10 cellular contexts compared by ENCODE assay signal in genomic region chr12:6963741-6964446, GRCh38. TPM values are rescaled to one million over a fixed set of nuclear protein-coding genes. Genes with fewer than 3 reads are reported as not detected.
DNase-seq lines count a peak whose midpoint lies in the region; ATAC-seq and TF ChIP-seq lines count a peak whose summit lies in the region.
"Had no signal": no experiment of that assay in that cellular context is flagged by ENCODE, and none has a peak within 500 bp of the region (broad histone marks: within the 10 kb centered on the region; RNA-seq: fewer than 3 reads in every experiment).

No MANE protein-coding gene starts in this region.

- peaks cover 70% of the 10 kb centered on the region for H3K36me3 Mint-ChIP-seq in stimulated activated naive CD8-positive, alpha-beta T cell treated with anti-CD3 and anti-CD28 coated beads, Interleukin-15, Interleukin-2, amounts not matched to agents 100 ng/mL and 50 ng/mL, for 24 hours (ENCODE audit: low read depth)
- peaks cover 61% of the 10 kb centered on the region for H3K36me3 Mint-ChIP-seq in activated naive CD8-positive, alpha-beta T cell treated with anti-CD3 and anti-CD28 coated beads, Interleukin-2, amount 50 U/mL, for 24 hours (ENCODE audit: low read depth)

- H3K36me3 ChIP-seq in lung (ENCODE audit: control insufficient read depth in 2 of 2, insufficient read depth in 2 of 2, low read length in 2 of 2): peaks cover 8 to 38% of the 10 kb centered on the region in 2 donors
- H3K36me3 ChIP-seq in MG63: peaks cover 45% of the 10 kb centered on the region

- no peak for DNase-seq in stimulated activated naive CD8-positive, alpha-beta T cell treated with anti-CD3 and anti-CD28 coated beads, Interleukin-15, Interleukin-2, amounts not matched to agents 100 U/mL and 50 U/mL, for 24 hours
- no peak for DNase-seq in activated naive CD8-positive, alpha-beta T cell treated with anti-CD3 and anti-CD28 coated beads, Interleukin-2, amount 50 U/mL, for 24 hours
- DNase-seq in lung (ENCODE audit: low spot score) (peak; percentile 36), MG63 (no peak), SW 1271 (lab: John Stamatoyannopoulos, UW) (no peak), GF-D8 (lab: John Stamatoyannopoulos, UW) (no peak)
- DNase-seq: activated CD4-positive, alpha-beta T cell treated with anti-CD3 and anti-CD28 coated beads for 48 hours had no signal

- TF ChIP-seq CTCF in lung (IDR thresholded peaks at IDR 0.05; ENCODE audit: control extremely low read depth, extremely low read depth): no peak

- H3K9me3 Mint-ChIP-seq in stimulated activated naive CD8-positive, alpha-beta T cell treated with anti-CD3 and anti-CD28 coated beads, Interleukin-15, Interleukin-2, amounts not matched to agents 100 ng/mL and 50 ng/mL, for 24 hours: no peaks in the 10 kb centered on the region
- H3K9me3 Mint-ChIP-seq in activated naive CD8-positive, alpha-beta T cell treated with anti-CD3 and anti-CD28 coated beads, Interleukin-2, amount 50 U/mL, for 24 hours: no peaks in the 10 kb centered on the region

- H3K4me1 Mint-ChIP-seq in stimulated activated naive CD8-positive, alpha-beta T cell treated with anti-CD3 and anti-CD28 coated beads, Interleukin-15, Interleukin-2, amounts not matched to agents 100 ng/mL and 50 ng/mL, for 24 hours (ENCODE audit: low read depth): peaks cover 92% of the 10 kb centered on the region
- H3K4me1 Mint-ChIP-seq in activated naive CD8-positive, alpha-beta T cell treated with anti-CD3 and anti-CD28 coated beads, Interleukin-2, amount 50 U/mL, for 24 hours: peaks cover 88% of the 10 kb centered on the region

- H3K27ac ChIP-seq in lung (ENCODE audit: low read depth in 1 of 2, low read length in 1 of 2): peak overlapping the region in 1 of 2 donors; percentile 61

- no peaks in the 10 kb centered on the region for H3K9me3 ChIP-seq in lung (ENCODE audit: control insufficient read depth in 2 of 2, insufficient read depth in 1 of 2, low read length in 1 of 2)
- no peaks in the 10 kb centered on the region for H3K9me3 ChIP-seq in MG63
- H3K9me3 ChIP-seq: heart left ventricle had no signal

- H3K27me3 Mint-ChIP-seq in stimulated activated naive CD8-positive, alpha-beta T cell treated with anti-CD3 and anti-CD28 coated beads, Interleukin-15, Interleukin-2, amounts not matched to agents 100 ng/mL and 50 ng/mL, for 24 hours: no peaks in the 10 kb centered on the region
- no peaks in the 10 kb centered on the region for H3K27me3 Mint-ChIP-seq in activated naive CD8-positive, alpha-beta T cell treated with anti-CD3 and anti-CD28 coated beads, Interleukin-2, amount 50 U/mL, for 24 hours

- WGBS in lung, 2 donors: 52 to 65% methylated on average over 17 to 18 of the region's 18 CpGs

- H3K27me3 ChIP-seq in lung (ENCODE audit: control insufficient read depth, insufficient read depth) (no peaks in the 10 kb centered on the region), MG63 (no peaks in the 10 kb centered on the region)
- H3K27me3 ChIP-seq: heart left ventricle had no signal

- peaks cover 1 to 21% of the 10 kb centered on the region in 2 donors for H3K4me1 ChIP-seq in lung (ENCODE audit: control insufficient read depth in 2 of 2, insufficient read depth in 2 of 2, low read length in 2 of 2)

- H3K4me3 Mint-ChIP-seq in stimulated activated naive CD8-positive, alpha-beta T cell treated with anti-CD3 and anti-CD28 coated beads, Interleukin-15, Interleukin-2, amounts not matched to agents 100 ng/mL and 50 ng/mL, for 24 hours: no peak overlapping the region
- H3K4me3 Mint-ChIP-seq in activated naive CD8-positive, alpha-beta T cell treated with anti-CD3 and anti-CD28 coated beads, Interleukin-2, amount 50 U/mL, for 24 hours: no peak overlapping the region

- ATAC-seq in stimulated activated naive CD8-positive, alpha-beta T cell treated with anti-CD3 and anti-CD28 coated beads, Interleukin-15, Interleukin-2, amounts not matched to agents 100 U/mL and 50 U/mL, for 24 hours: no peak
- no peak for ATAC-seq in activated naive CD8-positive, alpha-beta T cell treated with anti-CD3 and anti-CD28 coated beads, Interleukin-2, amount 50 U/mL, for 24 hours
- ATAC-seq in lung (ENCODE audit: insufficient read depth, low FRiP score): no peak
- no peak for ATAC-seq in GM21390 (IDR thresholded peaks at IDR 0.05; ENCODE audit: unreplicated experiment)

- peak overlapping the region; percentile 94 for H3K27ac Mint-ChIP-seq in stimulated activated naive CD8-positive, alpha-beta T cell treated with anti-CD3 and anti-CD28 coated beads, Interleukin-15, Interleukin-2, amounts not matched to agents 100 ng/mL and 50 ng/mL, for 24 hours
- peak overlapping the region; percentile 90 for H3K27ac Mint-ChIP-seq in activated naive CD8-positive, alpha-beta T cell treated with anti-CD3 and anti-CD28 coated beads, Interleukin-2, amount 50 U/mL, for 24 hours

- H3K4me3 ChIP-seq in lung: peak overlapping the region; percentile 43
- no peak overlapping the region for H3K4me3 ChIP-seq in MG63
- H3K4me3 ChIP-seq: heart left ventricle had no signal

RNA-seq across cellular contexts. Expression of gene PHB2, which starts 6.6 kb away (rescaled TPM):
- 100 to 1,000 TPM; 103 to 154 TPM for total RNA-seq in lung
- polyA plus RNA-seq in lung: 100 to 1,000 TPM; 129 to 149 TPM
- 349 and 524 TPM in 2 replicates for total RNA-seq in MG63 (2014; rRNA removed; shearing (Covaris generic); ENCODE audit: low replicate concordance)

RNA-seq across cellular contexts. Expression of gene EMG1, which starts 6.8 kb away (rescaled TPM):
- total RNA-seq in lung: 10 to 100 TPM; 25.2 to 56.3 TPM
- polyA plus RNA-seq in lung: 10 to 100 TPM; 38.6 to 42.0 TPM
- total RNA-seq in MG63 (2014; rRNA removed; shearing (Covaris generic); ENCODE audit: low replicate concordance): 23.5 and 56.5 TPM in 2 replicates

RNA-seq across cellular contexts. Expression of gene PTPN6, which starts 12.7 kb away (rescaled TPM):
- total RNA-seq in lung: 100 to 1,000 TPM in 1 of 2 donors, 10 to 100 TPM in 1; 38.2 to 140 TPM
- polyA plus RNA-seq in lung: 100 to 1,000 TPM; 201 to 222 TPM
- not detected in 2 replicates for total RNA-seq in MG63 (2014; rRNA removed; shearing (Covaris generic); ENCODE audit: low replicate concordance)

RNA-seq across cellular contexts. Expression of gene C12orf57, which starts 20.1 kb away (rescaled TPM):
- 100 to 1,000 TPM in 1 of 2 donors, 10 to 100 TPM in 1; 92.9 to 196 TPM for total RNA-seq in lung
- polyA plus RNA-seq in lung: 100 to 1,000 TPM; 370 to 437 TPM
- total RNA-seq in MG63 (2014; rRNA removed; shearing (Covaris generic); ENCODE audit: low replicate concordance): 136 and 311 TPM in 2 replicates

RNA-seq across cellular contexts. Expression of gene RNU7-1, which starts 20.3 kb away (rescaled TPM):
- total RNA-seq in lung: not detected
- polyA plus RNA-seq in lung: not detected
- not detected in 2 replicates for total RNA-seq in MG63 (2014; rRNA removed; shearing (Covaris generic); ENCODE audit: low replicate concordance)
- total RNA-seq: heart left ventricle had no signal
- polyA plus RNA-seq: heart left ventricle had no signal

Comparison
In these comparisons a context has a peak if more than half of its experiments do, and no peak if none do; other contexts are left out.
1. RNA of gene PTPN6, which starts 12.7 kb away (total RNA-seq): 38.2 to 140 TPM in lung; not detected in MG63; every median in the first group is over 10 times any median in the second.